Comparison of ENCODE assay signal across 18 cellular contexts in the genomic region with DNA sequence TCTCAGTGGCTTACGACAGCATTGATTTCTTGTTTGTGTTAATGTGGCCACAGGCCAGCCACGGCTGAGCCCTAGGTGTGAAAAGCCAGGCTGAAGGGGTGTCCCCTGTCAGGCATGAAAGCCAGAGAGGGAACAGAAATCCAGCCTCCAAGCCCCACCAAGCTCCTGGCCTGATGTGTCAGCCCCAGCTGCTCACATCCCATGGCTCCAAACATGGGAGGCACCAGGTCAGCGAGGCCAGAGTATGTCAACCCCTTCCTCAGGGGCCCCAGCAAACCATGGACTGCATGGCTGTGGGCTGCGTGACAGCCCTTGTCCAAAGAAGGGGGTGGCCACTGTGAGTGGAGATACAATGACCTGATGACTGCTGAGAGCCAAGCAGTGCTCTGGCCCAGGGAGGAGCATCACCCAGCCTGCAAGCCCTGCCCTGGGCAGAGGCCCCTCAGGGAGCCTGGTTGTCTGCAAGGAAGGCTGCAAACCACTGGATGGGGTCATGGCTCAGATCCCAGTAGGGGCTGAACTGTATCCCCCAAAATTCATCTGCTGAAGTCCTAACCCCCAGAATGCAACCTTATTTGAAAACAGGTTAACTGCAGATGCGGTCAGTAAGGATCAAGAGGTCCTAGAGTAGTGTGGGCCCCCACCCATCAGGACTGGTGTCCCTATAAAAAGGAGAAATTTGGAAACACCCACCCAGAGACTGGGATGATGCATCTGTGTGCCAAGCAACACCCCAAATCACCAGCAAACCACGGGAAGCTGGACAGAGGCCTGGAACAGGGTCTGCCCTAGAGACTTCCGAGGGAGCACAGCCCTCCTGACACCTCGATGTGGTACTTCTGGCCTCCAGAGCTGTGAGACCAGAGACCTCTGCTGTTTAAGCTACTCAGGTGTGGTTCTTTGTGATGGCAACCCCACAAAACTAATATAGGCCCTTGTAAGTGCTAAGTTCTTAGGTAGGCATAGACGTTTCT. TPM values are rescaled to one million over a fixed set of nuclear protein-coding genes. Genes with fewer than 3 reads are reported as not detected.
"Had no signal": no experiment of that assay in that cellular context is flagged by ENCODE, and none has a peak within 500 bp of the region (broad histone marks: within the 10 kb centered on the region; RNA-seq: fewer than 3 reads in every experiment).

No MANE protein-coding gene starts in this region.

- H3K9me3 Mint-ChIP-seq: T-helper 1 cell treated with Interleukin-12 subunit alpha and Interleukin-12 subunit beta and Interleukin-4 antibody, amounts not matched to agents 30 μg/mL and 1 μg/mL, for 36 hours; WTC11 had no signal

- H3K27me3 Mint-ChIP-seq: naive B cell had no signal

- H3K27ac ChIP-seq: cardiac muscle cell, colonic mucosa, epithelial cell of prostate, right lobe of liver had no signal

- H3K27me3 ChIP-seq: cardiac muscle cell, colonic mucosa, right lobe of liver had no signal

- H3K4me3 ChIP-seq: cardiac muscle cell, colonic mucosa, gastroesophageal sphincter, right lobe of liver had no signal

- H3K36me3 Mint-ChIP-seq: naive B cell, WTC11 had no signal

- H3K36me3 ChIP-seq: cardiac muscle cell, colonic mucosa, gastroesophageal sphincter, right lobe of liver had no signal

- H3K4me3 Mint-ChIP-seq: activated T-cell treated with anti-CD3 and anti-CD28 coated beads, Interleukin-2, amount 50 U/mL, for 72 hours; T-helper 1 cell treated with Interleukin-12 subunit alpha and Interleukin-12 subunit beta and Interleukin-4 antibody, amounts not matched to agents 30 μg/mL and 1 μg/mL, for 36 hours; WTC11 had no signal

- DNase-seq: activated CD4-positive, alpha-beta T cell treated with anti-CD3 and anti-CD28 coated beads, Interleukin-2, amount 50 U/mL, for 1 hour; activated CD8-positive, alpha-beta memory T cell treated with anti-CD3 and anti-CD28 coated beads, Interleukin-2, amount 50 U/mL, for 4 hours; activated T-cell treated with anti-CD3 and anti-CD28 coated beads, Interleukin-2, amount 50 U/mL, for 72 hours; colonic mucosa; effector memory CD4-positive, alpha-beta T cell; midbrain; naive B cell; stimulated activated CD4-positive, alpha-beta T cell treated with anti-CD3 and anti-CD28 coated beads, Interleukin-1b, Interleukin-23, amount 100 ng/mL, for 48 hours; stimulated activated naive CD4-positive, alpha-beta T cell had no signal

- ATAC-seq: activated T-cell treated with anti-CD3 and anti-CD28 coated beads, Interleukin-2, amount 50 U/mL, for 72 hours; gastroesophageal sphincter; right lobe of liver; SK-N-SH treated with all-trans-retinoic acid at 6 μM for 48 hours had no signal

- H3K9me3 ChIP-seq: colonic mucosa, gastroesophageal sphincter, right lobe of liver had no signal

- H3K27ac Mint-ChIP-seq: activated T-cell treated with anti-CD3 and anti-CD28 coated beads, Interleukin-2, amount 50 U/mL, for 72 hours; T-helper 1 cell treated with Interleukin-12 subunit alpha and Interleukin-12 subunit beta and Interleukin-4 antibody, amounts not matched to agents 30 μg/mL and 1 μg/mL, for 36 hours; WTC11 had no signal

- H3K4me1 ChIP-seq: right lobe of liver had no signal

RNA-seq across cellular contexts. Expression of gene FAM3B, which starts 41.9 kb away (rescaled TPM):
- total RNA-seq: activated T-cell treated with anti-CD3 and anti-CD28 coated beads, Interleukin-2, amount 50 U/mL, for 72 hours; astrocyte; cardiac muscle cell; temporal lobe had no signal
- polyA plus RNA-seq: cardiac muscle cell had no signal
